ENCODE assay signal across 8 cellular contexts in the genomic region with DNA sequence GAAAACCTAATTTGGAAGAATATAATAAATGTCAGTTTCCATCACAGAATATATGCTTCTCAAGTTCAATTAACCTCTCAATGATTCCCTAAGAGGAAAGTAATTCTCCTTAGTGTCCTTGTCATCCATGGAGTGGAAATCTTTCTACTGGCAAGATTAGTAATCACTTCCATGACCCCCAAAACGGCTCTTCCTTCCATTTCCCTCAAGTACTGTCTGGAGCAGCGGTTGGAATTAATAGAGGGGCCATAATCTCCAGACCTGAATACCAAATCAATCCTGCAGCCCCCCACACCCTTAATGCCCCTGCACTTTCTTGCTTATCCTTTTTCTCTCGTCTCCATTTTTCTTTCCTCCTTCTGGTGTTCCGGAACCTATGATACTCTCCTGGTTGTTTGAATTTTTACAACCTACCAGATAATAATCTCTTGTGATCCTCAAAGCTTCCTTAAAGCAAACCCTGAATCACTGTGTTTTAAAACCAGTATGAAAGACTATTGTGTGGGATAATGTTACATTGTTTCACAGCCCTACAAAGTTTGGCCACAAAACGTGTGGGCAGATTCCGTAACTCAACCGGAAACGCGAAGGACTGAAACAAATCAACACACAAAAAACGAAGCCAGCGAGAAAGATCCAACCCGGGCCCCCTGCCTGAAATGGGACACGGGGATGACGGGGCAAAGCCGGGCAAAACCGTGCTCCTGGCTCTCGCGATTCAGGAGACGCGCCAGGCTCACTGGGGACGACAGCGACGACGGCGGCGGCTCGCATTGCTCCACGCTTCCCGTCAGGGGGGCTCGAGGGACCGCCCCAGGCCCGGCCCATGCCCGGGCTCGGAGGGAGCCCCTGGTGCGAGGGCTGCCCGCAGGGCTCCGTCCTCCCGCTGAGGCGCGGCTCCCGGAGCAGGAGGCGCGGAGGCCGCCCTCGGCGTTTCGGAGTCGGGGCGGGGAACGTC. TPM values are rescaled to one million over a fixed set of nuclear protein-coding genes. Genes with fewer than 3 reads are reported as not detected.
A peak's percentile ranks its signal among the peaks of the same experiment; 100 is the strongest.
DNase-seq lines count a peak whose midpoint lies in the region; ATAC-seq and TF ChIP-seq lines count a peak whose summit lies in the region.
"Not testable (repeated sequence)": the region's sequence is repeated elsewhere in the genome, so short reads cannot be mapped to it uniquely, and the experiment has no call there.

No MANE protein-coding gene starts in this region.

- peak overlapping the region; percentile 63 for H3K27ac ChIP-seq in ACC112 (ENCODE audit: low read depth, low read length)

- TF ChIP-seq POLR2A in GM18951 (IDR thresholded peaks at IDR 0.05; ENCODE audit: extremely low read depth, insufficient read depth, insufficient read length): peak; percentile 15

- peak overlapping the region; percentile 48 for H2AFZ ChIP-seq in ACC112 (ENCODE audit: low read length, unreplicated experiment)

- not testable (repeated sequence) for H3K36me3 Mint-ChIP-seq in activated CD8-positive, alpha-beta memory T cell treated with anti-CD3 and anti-CD28 coated beads, Interleukin-2, amount 10 ng/mL, durations not matched to agents 7 days and 5 days

- H3K4me1 ChIP-seq in ACC112 (ENCODE audit: control insufficient read depth, insufficient read depth, low read length, unreplicated experiment): not testable (repeated sequence)

- H3K4me3 Mint-ChIP-seq in activated CD8-positive, alpha-beta memory T cell treated with anti-CD3 and anti-CD28 coated beads, Interleukin-2, amount 10 ng/mL, durations not matched to agents 7 days and 5 days: peak overlapping the region; percentile 85

- H3K27me3 Mint-ChIP-seq in activated CD8-positive, alpha-beta memory T cell treated with anti-CD3 and anti-CD28 coated beads, Interleukin-2, amount 10 ng/mL, durations not matched to agents 7 days and 5 days: peaks cover 23% of the 10 kb centered on the region

- DNase-seq in NCI-H82 (lab: John Stamatoyannopoulos, UW): peak; percentile 61
- peak; percentile 57 for DNase-seq in activated CD8-positive, alpha-beta memory T cell treated with anti-CD3 and anti-CD28 coated beads, Interleukin-2, amount 10 ng/mL, durations not matched to agents 7 days and 5 days
- peak; percentile 85 for DNase-seq in ecto neural progenitor cell (ENCODE audit: low spot score)
- peak; percentile 72 for DNase-seq in left lobe of liver (ENCODE audit: low spot score)
- peak; percentile 12 to 48 for DNase-seq in stimulated activated CD4-positive, alpha-beta T cell treated with anti-CD3 and anti-CD28 coated beads, Interleukin-12 subunit alpha, Interleukin-12 subunit beta, amount 100 ng/mL, for 24 hours (ENCODE audit: low read depth in 2 of 2)

- H3K4me3 ChIP-seq in ACC112 (ENCODE audit: low read depth, low read length): peak overlapping the region; percentile 97

- not testable (repeated sequence) for H3K27me3 ChIP-seq in ACC112 (ENCODE audit: insufficient read depth, low read length)

- CTCF ChIA-PET in activated CD8-positive, alpha-beta memory T cell treated with anti-CD3 and anti-CD28 coated beads, Interleukin-2, amount 10 ng/mL, durations not matched to agents 7 days and 5 days (lab: Charles Lee): not testable (repeated sequence)

- peak; percentile 55 for ATAC-seq in HG03064 (IDR thresholded peaks at IDR 0.05; ENCODE audit: low read depth, unreplicated experiment)
- ATAC-seq in activated CD8-positive, alpha-beta memory T cell treated with anti-CD3 and anti-CD28 coated beads, Interleukin-2, amount 10 ng/mL, durations not matched to agents 7 days and 5 days: peak; percentile 69
- peak; percentile 69 for ATAC-seq in left lobe of liver

- H3K27ac Mint-ChIP-seq in activated CD8-positive, alpha-beta memory T cell treated with anti-CD3 and anti-CD28 coated beads, Interleukin-2, amount 10 ng/mL, durations not matched to agents 7 days and 5 days: peak overlapping the region; percentile 76

- in situ Hi-C loops in GM18951 (cut with MboI; ENCODE audit: low sequenced_read_pairs, unreplicated experiment): not testable (repeated sequence)

- peaks cover 24% of the 10 kb centered on the region for H3K79me2 ChIP-seq in ACC112 (ENCODE audit: control insufficient read depth, insufficient read depth, low read length, unreplicated experiment)

- not testable (repeated sequence) for H3K36me3 ChIP-seq in ACC112 (ENCODE audit: insufficient read depth, low read length)

- peaks cover 12% of the 10 kb centered on the region for H3K4me1 Mint-ChIP-seq in activated CD8-positive, alpha-beta memory T cell treated with anti-CD3 and anti-CD28 coated beads, Interleukin-2, amount 10 ng/mL, durations not matched to agents 7 days and 5 days

- not testable (repeated sequence) for H3K9me3 Mint-ChIP-seq in activated CD8-positive, alpha-beta memory T cell treated with anti-CD3 and anti-CD28 coated beads, Interleukin-2, amount 10 ng/mL, durations not matched to agents 7 days and 5 days (ENCODE audit: low read depth)

RNA-seq across cellular contexts. Expression of a gene that starts 1.0 kb away (rescaled TPM):
- total RNA-seq in activated CD8-positive, alpha-beta memory T cell treated with anti-CD3 and anti-CD28 coated beads, Interleukin-2, amount 10 ng/mL, durations not matched to agents 7 days and 5 days: under 1 TPM in 1 of 2 experiments, not detected in 1; 0.49 TPM
- not detected for total RNA-seq in left lobe of liver

RNA-seq across cellular contexts. Expression of a gene that starts 14.3 kb away (rescaled TPM):
- 10 to 100 TPM; 12.1 to 16.0 TPM for total RNA-seq in activated CD8-positive, alpha-beta memory T cell treated with anti-CD3 and anti-CD28 coated beads, Interleukin-2, amount 10 ng/mL, durations not matched to agents 7 days and 5 days
- total RNA-seq in left lobe of liver: 12.7 TPM

Comparison
In these comparisons a context has a peak if more than half of its experiments do, and no peak if none do; other contexts are left out.
1. Peak in every context shown above with its lines: DNase-seq, ATAC-seq, H3K4me3 ChIP-seq and H3K27ac ChIP-seq.
2. DNase-seq: peak in every context shown above with its lines; median percentile 85 in ecto neural progenitor cell; 72 in left lobe of liver; 61 in NCI-H82; 57 in activated CD8-positive, alpha-beta memory T cell treated with anti-CD3 and anti-CD28 coated beads, Interleukin-2, amount 10 ng/mL, durations not matched to agents 7 days and 5 days; 30 in stimulated activated CD4-positive, alpha-beta T cell treated with anti-CD3 and anti-CD28 coated beads, Interleukin-12 subunit alpha, Interleukin-12 subunit beta, amount 100 ng/mL, for 24 hours.